ENCODE assay signal across 18 cellular contexts in genomic region chr9:128383007-128383753, GRCh38. TPM values are rescaled to one million over a fixed set of nuclear protein-coding genes. Genes with fewer than 3 reads are reported as not detected.
DNase-seq lines count a peak whose midpoint lies in the region; ATAC-seq and TF ChIP-seq lines count a peak whose summit lies in the region.
"Had no signal": no experiment of that assay in that cellular context is flagged by ENCODE, and none has a peak within 500 bp of the region (broad histone marks: within the 10 kb centered on the region; RNA-seq: fewer than 3 reads in every experiment).

No MANE protein-coding gene starts in this region.

- H3K27ac Mint-ChIP-seq in brain: peak overlapping the region; percentile 93 to 97 (median 96)
- H3K27ac Mint-ChIP-seq: naive B cell had no signal

- no peaks in the 10 kb centered on the region for H3K79me2 ChIP-seq in smooth muscle cell (ENCODE audit: low read depth)

- H3K9ac ChIP-seq in smooth muscle cell (ENCODE audit: low read depth): no peak overlapping the region

- H3K4me1 ChIP-seq in mesodermal cell (ENCODE audit: control insufficient read depth, insufficient read depth, low read length, poor library complexity, severe bottlenecking) (no peaks in the 10 kb centered on the region), smooth muscle cell (ENCODE audit: low read depth) (peaks cover 12% of the 10 kb centered on the region)
- H3K4me1 ChIP-seq: foreskin keratinocyte, sigmoid colon had no signal

- H3K27me3 Mint-ChIP-seq in brain: no peaks in the 10 kb centered on the region
- H3K27me3 Mint-ChIP-seq: CD4-positive, alpha-beta memory T cell; naive B cell had no signal

- H4K20me1 ChIP-seq in smooth muscle cell (ENCODE audit: low read depth): peaks cover 55% of the 10 kb centered on the region

- H3K4me3 Mint-ChIP-seq in brain: peak overlapping the region; percentile 33 to 68 (median 59)
- H3K4me3 Mint-ChIP-seq: CD4-positive, alpha-beta memory T cell had no signal

- no peak overlapping the region for H2AFZ ChIP-seq in smooth muscle cell (ENCODE audit: low read depth)

- no peak overlapping the region for H3K4me3 ChIP-seq in mesodermal cell (ENCODE audit: extremely low read depth, insufficient read depth, low read length, poor library complexity, severe bottlenecking)
- H3K4me3 ChIP-seq in smooth muscle cell: no peak overlapping the region
- H3K4me3 ChIP-seq: sigmoid colon had no signal

- H3K9me3 ChIP-seq in mesodermal cell (ENCODE audit: control insufficient read depth, low read length) (no peaks in the 10 kb centered on the region), smooth muscle cell (replicated peaks; ENCODE audit: low read depth) (no peaks in the 10 kb centered on the region)
- H3K9me3 ChIP-seq: sigmoid colon had no signal

- DNase-seq in NCI-H2171 treated with DMSO at 0.1 percent for 48 hours (lab: John Stamatoyannopoulos, UW) (peak; percentile 65), NCI-H2171 (lab: John Stamatoyannopoulos, UW) (no peak), Kasumi-1 (lab: John Stamatoyannopoulos, UW) (no peak), smooth muscle cell (lab: John Stamatoyannopoulos, UW; ENCODE audit: unreplicated experiment) (no peak)
- DNase-seq in stimulated activated CD8-positive, alpha-beta memory T cell treated with anti-CD3 and anti-CD28 coated beads, Interleukin-4, amount 100 ng/mL, for 48 hours: no peak
- DNase-seq: 8988T; brain microvascular endothelial cell; CD4-positive, alpha-beta memory T cell; foreskin keratinocyte; GF-D8; kidney glomerular epithelial cell; naive B cell; sigmoid colon; stimulated activated naive CD8-positive, alpha-beta T cell treated with anti-CD3 and anti-CD28 coated beads, Interleukin-15, Interleukin-2, amounts not matched to agents 100 U/mL and 50 U/mL, for 24 hours had no signal

- peak overlapping the region; percentile 62 for H3K27ac ChIP-seq in mesodermal cell (ENCODE audit: low read depth, low read length, severe bottlenecking)
- H3K27ac ChIP-seq in smooth muscle cell (ENCODE audit: low read depth): no peak overlapping the region
- H3K27ac ChIP-seq: brain microvascular endothelial cell, foreskin keratinocyte, sigmoid colon, VCaP had no signal

- H3K9me3 Mint-ChIP-seq in brain: no peaks in the 10 kb centered on the region
- H3K9me3 Mint-ChIP-seq: naive B cell had no signal

- TF ChIP-seq CTCF in brain (conservative IDR thresholded peaks at IDR 0.05) (no peak), smooth muscle cell (IDR thresholded peaks at IDR 0.05; ENCODE audit: borderline replicate concordance, insufficient read depth, poor library complexity, severe bottlenecking) (no peak)

- no peaks in the 10 kb centered on the region for H3K27me3 ChIP-seq in smooth muscle cell (ENCODE audit: low read depth)
- H3K27me3 ChIP-seq: brain microvascular endothelial cell, foreskin keratinocyte, sigmoid colon had no signal

- peaks cover 69% of the 10 kb centered on the region for H3K4me1 Mint-ChIP-seq in brain

- no peaks in the 10 kb centered on the region for H3F3A ChIP-seq in smooth muscle cell (ENCODE audit: low read depth)

- H3K36me3 Mint-ChIP-seq in brain: peaks cover 27% of the 10 kb centered on the region

- no peak overlapping the region for H3K4me2 ChIP-seq in smooth muscle cell

- 51 to 56% methylated on average over 6 to 7 of the region's 9 CpGs for WGBS in mesodermal cell (ENCODE audit: insufficient coverage in 2 of 2), 2 experiments
- 73% methylated on average over 9 of the region's 9 CpGs for WGBS in smooth muscle cell (ENCODE audit: low lambda C conversion rate)

- ATAC-seq in GM19395 (IDR thresholded peaks at IDR 0.05; ENCODE audit: unreplicated experiment): no peak
- ATAC-seq: foreskin keratinocyte; stimulated activated naive CD8-positive, alpha-beta T cell treated with anti-CD3 and anti-CD28 coated beads, Interleukin-15, Interleukin-2, amounts not matched to agents 100 U/mL and 50 U/mL, for 24 hours had no signal

- H3K36me3 ChIP-seq in mesodermal cell (ENCODE audit: control insufficient read depth, insufficient read depth, low read length) (peaks cover 77% of the 10 kb centered on the region), smooth muscle cell (ENCODE audit: low read depth) (peaks cover 3% of the 10 kb centered on the region)

RNA-seq across cellular contexts. Expression of gene URM1, which starts 12.0 kb away (rescaled TPM):
- polyA plus RNA-seq in brain (ENCODE audit: insufficient read depth, low read depth, low replicate concordance): 93.0 TPM
- polyA plus RNA-seq in mesodermal cell (2013, experiment 1 of 2): 39.9 TPM
- 35.5 TPM for polyA plus RNA-seq in mesodermal cell (2013, experiment 2 of 2)
- total RNA-seq in smooth muscle cell: 27.1 and 27.3 TPM in 2 replicates
- polyA plus RNA-seq in smooth muscle cell: 41.2 and 48.7 TPM in 2 replicates

RNA-seq across cellular contexts. Expression of gene CERCAM, which starts 37.5 kb away (rescaled TPM):
- polyA plus RNA-seq in brain (ENCODE audit: insufficient read depth, low read depth, low replicate concordance) (15.9 TPM), smooth muscle cell (310 and 357 TPM in 2 replicates)
- 34.4 TPM for polyA plus RNA-seq in mesodermal cell (2013, experiment 1 of 2)
- polyA plus RNA-seq in mesodermal cell (2013, experiment 2 of 2): 27.4 TPM
- 116 and 129 TPM in 2 replicates for total RNA-seq in smooth muscle cell

RNA-seq across cellular contexts. Expression of gene SLC27A4, which starts 42.9 kb away (rescaled TPM):
- polyA plus RNA-seq in brain (ENCODE audit: insufficient read depth, low read depth, low replicate concordance): 50.9 TPM
- polyA plus RNA-seq in mesodermal cell (2013, experiment 1 of 2): 15.5 TPM
- 12.3 TPM for polyA plus RNA-seq in mesodermal cell (2013, experiment 2 of 2)
- 6.1 and 10.4 TPM in 2 replicates for total RNA-seq in smooth muscle cell
- polyA plus RNA-seq in smooth muscle cell: 10.3 and 16.0 TPM in 2 replicates

Comparison
In these comparisons a context has a peak if more than half of its experiments do, and no peak if none do; other contexts are left out.
1. RNA of gene CERCAM, which starts 37.5 kb away (polyA plus RNA-seq): 310 to 357 TPM in smooth muscle cell; 15.9 TPM in brain (single experiment); every median in the first group is over 10 times any median in the second.